Comparison of ENCODE assay signal across 1 cellular context in the genomic region with DNA sequence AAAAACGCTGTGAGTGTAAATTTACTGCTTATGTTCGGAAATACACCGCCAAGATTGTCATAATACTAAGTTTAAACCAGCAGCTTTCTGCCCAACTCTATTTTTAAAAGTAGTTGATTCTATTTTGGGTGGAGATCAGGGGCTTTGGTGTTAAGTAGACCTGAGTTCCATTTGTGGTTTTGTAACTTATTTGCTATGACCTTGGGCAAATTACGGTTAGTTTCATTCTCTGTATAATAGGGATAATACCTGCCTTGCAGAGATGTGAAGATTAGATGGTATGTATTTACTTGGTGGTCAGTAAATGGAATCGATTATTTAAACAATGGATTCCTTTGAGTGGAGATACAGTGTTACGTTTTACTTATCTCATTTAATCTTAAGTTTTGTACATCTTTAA.
TF ChIP-seq lines count a peak whose summit lies in the region.

No MANE protein-coding gene starts in this region.

TF ChIP-seq in IMR-90, 13 proteins besides CTCF, POLR2A, EP300 and RAD21 (continued from another document):
- TF ChIP-seq MAFK (IDR thresholded peaks at IDR 0.05; ENCODE audit: low read depth, low read length) (no peak), MXI1 (IDR thresholded peaks at IDR 0.05; ENCODE audit: borderline replicate concordance, low read depth, low read length) (no peak), SMC3 (IDR thresholded peaks at IDR 0.05; ENCODE audit: low read depth, low read length) (no peak), CEBPB (IDR thresholded peaks at IDR 0.05; ENCODE audit: low read depth, low read length) (no peak)
